ENCODE assay signal across 1 cellular context in the genomic region with DNA sequence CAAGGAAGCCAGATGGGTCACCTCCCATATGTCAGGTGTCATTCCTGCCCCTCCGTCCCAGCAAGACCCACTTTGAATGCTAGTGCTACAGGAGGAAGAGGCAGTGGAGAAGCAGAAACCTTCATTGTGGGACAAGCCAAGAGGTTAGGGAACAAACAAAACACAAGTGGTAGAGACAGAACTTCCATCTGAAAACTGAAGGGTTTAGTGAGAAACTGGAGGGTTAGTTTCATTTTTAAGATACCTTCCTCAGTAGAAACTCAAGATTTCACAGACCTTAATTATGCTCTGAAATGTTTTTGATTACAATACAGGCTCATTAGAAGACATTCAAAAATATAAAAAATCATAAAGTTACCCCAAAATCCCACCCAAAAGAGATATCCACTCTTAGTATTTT.
TF ChIP-seq lines count a peak whose summit lies in the region.

No MANE protein-coding gene starts in this region.

TF ChIP-seq in GM12878, 131 proteins besides CTCF, POLR2A, EP300 and RAD21:
- no peak for TF ChIP-seq HDAC6 (IDR thresholded peaks at IDR 0.05; ENCODE audit: unreplicated experiment)
- no peak for TF ChIP-seq SP1 (IDR thresholded peaks at IDR 0.05; ENCODE audit: low read depth, low read length)
- no peak for TF ChIP-seq TCF7 (IDR thresholded peaks at IDR 0.05; ENCODE audit: borderline replicate concordance)
- no peak for TF ChIP-seq RFX5 (IDR thresholded peaks at IDR 0.05; ENCODE audit: low read depth, low read length)
- TF ChIP-seq, protein P1, sequence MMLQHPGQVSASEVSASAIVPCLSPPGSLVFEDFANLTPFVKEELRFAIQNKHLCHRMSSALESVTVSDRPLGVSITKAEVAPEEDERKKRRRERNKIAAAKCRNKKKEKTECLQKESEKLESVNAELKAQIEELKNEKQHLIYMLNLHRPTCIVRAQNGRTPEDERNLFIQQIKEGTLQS (IDR thresholded peaks at IDR 0.05; ENCODE audit: borderline replicate concordance, extremely low read depth, low read depth, low read length), result no peak
